Comparison of ENCODE assay signal across 8 cellular contexts in genomic region chr17:82418001-82418986, GRCh38. TPM values are rescaled to one million over a fixed set of nuclear protein-coding genes. Genes with fewer than 3 reads are reported as not detected.
DNase-seq lines count a peak whose midpoint lies in the region; ATAC-seq lines count a peak whose summit lies in the region.

TSS of gene HEXD (plus strand) at chr17:82418347. CDS start at chr17:82419800, 1,453 bp downstream.
A gene with protein sequence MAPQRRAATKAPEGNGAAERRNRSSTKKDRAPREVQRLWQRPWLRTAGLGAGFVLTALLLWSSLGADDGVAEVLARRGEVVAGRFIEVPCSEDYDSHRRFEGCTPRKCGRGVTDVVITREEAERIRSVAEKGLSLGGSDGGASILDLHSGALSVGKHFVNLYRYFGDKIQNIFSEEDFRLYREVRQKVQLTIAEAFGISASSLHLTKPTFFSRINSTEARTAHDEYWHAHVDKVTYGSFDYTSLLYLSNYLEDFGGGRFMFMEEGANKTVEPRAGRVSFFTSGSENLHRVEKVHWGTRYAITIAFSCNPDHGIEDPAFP (minus strand): TSS chr17:82418586. CDS start chr17:82418485, 101 bp downstream.

- H3K27ac Mint-ChIP-seq in CD4-positive, alpha-beta memory T cell = peak within 1 kb of the TSS; percentile 75 to 91 (median 84)
- peak within 1 kb of the TSS; percentile 85 for H3K27ac Mint-ChIP-seq in activated CD8-positive, alpha-beta T cell treated with anti-CD3 and anti-CD28 coated beads, Interleukin-2, amount 10 ng/mL, durations not matched to agents 7 days and 5 days

- peaks cover 19 to 27% of the 10 kb centered on the region in 2 donors for H3K36me3 Mint-ChIP-seq in CD4-positive, alpha-beta memory T cell
- peaks cover 29% of the 10 kb centered on the region for H3K36me3 Mint-ChIP-seq in activated CD8-positive, alpha-beta T cell treated with anti-CD3 and anti-CD28 coated beads, Interleukin-2, amount 10 ng/mL, durations not matched to agents 7 days and 5 days (ENCODE audit: low read depth)

- no peaks in the 10 kb centered on the region for H3K27me3 Mint-ChIP-seq in CD4-positive, alpha-beta memory T cell
- H3K27me3 Mint-ChIP-seq in activated CD8-positive, alpha-beta T cell treated with anti-CD3 and anti-CD28 coated beads, Interleukin-2, amount 10 ng/mL, durations not matched to agents 7 days and 5 days (ENCODE audit: low read depth) = no peaks in the 10 kb centered on the region

- H3K4me1 ChIP-seq in CD4-positive, alpha-beta memory T cell (ENCODE audit: insufficient read depth, low read length) = peaks cover 32% of the 10 kb centered on the region

- POLR2A ChIA-PET in CD4-positive, alpha-beta memory T cell (lab: Charles Lee; ENCODE audit: partially characterized antibody) = interaction anchor here (0.7 to 2.3 kb wide), 12 partner anchors 18 to 145 kb away, joined by 3 to 18 read pairs (median 4); partner anchors contain the start of genes CSNK1D, FOXK2 and NARF
- POLR2A ChIA-PET in activated CD8-positive, alpha-beta T cell treated with anti-CD3 and anti-CD28 coated beads, Interleukin-2, amount 10 ng/mL, durations not matched to agents 7 days and 5 days (lab: Charles Lee) = interaction anchor here (0.6 to 1.7 kb wide), 7 partner anchors 31 to 177 kb away, joined by 3 to 7 read pairs (median 4); partner anchors contain the start of gene FOXK2

- H3K36me3 ChIP-seq in CD4-positive, alpha-beta memory T cell (ENCODE audit: insufficient read depth, low read length) = peaks cover 4% of the 10 kb centered on the region

- H3K9me3 Mint-ChIP-seq in CD4-positive, alpha-beta memory T cell = no peaks in the 10 kb centered on the region
- no peaks in the 10 kb centered on the region for H3K9me3 Mint-ChIP-seq in activated CD8-positive, alpha-beta T cell treated with anti-CD3 and anti-CD28 coated beads, Interleukin-2, amount 10 ng/mL, durations not matched to agents 7 days and 5 days (ENCODE audit: insufficient read depth)

- H3K4me3 Mint-ChIP-seq in CD4-positive, alpha-beta memory T cell = peak within 1 kb of the TSS; percentile 82 to 90 (median 85)
- peak within 1 kb of the TSS; percentile 81 for H3K4me3 Mint-ChIP-seq in activated CD8-positive, alpha-beta T cell treated with anti-CD3 and anti-CD28 coated beads, Interleukin-2, amount 10 ng/mL, durations not matched to agents 7 days and 5 days

- ATAC-seq in GM19438 (IDR thresholded peaks at IDR 0.05; ENCODE audit: low read depth, unreplicated experiment) (peak; percentile 87), HG03565 (IDR thresholded peaks at IDR 0.05; ENCODE audit: unreplicated experiment) (peak; percentile 74)
- ATAC-seq in activated CD8-positive, alpha-beta T cell treated with anti-CD3 and anti-CD28 coated beads, Interleukin-2, amount 10 ng/mL, durations not matched to agents 7 days and 5 days = peak; percentile 86

- CTCF ChIA-PET in CD4-positive, alpha-beta memory T cell (lab: Charles Lee; ENCODE audit: partially characterized antibody) = interaction anchor here (0.7 to 6.4 kb wide), 9 partner anchors 8 to 212 kb away, joined by 3 to 52 read pairs (median 4); no protein-coding TSS in a partner anchor
- CTCF ChIA-PET in activated CD8-positive, alpha-beta T cell treated with anti-CD3 and anti-CD28 coated beads, Interleukin-2, amount 10 ng/mL, durations not matched to agents 7 days and 5 days (lab: Charles Lee) = interaction anchor here (1.0 to 2.3 kb wide), 9 partner anchors 10 to 183 kb away, joined by 3 to 7 read pairs (median 3); no protein-coding TSS in a partner anchor

- H3K4me3 ChIP-seq in CD4-positive, alpha-beta memory T cell (ENCODE audit: low read length in 2 of 2) = peak within 1 kb of the TSS; percentile 55 to 58

- H3K27ac ChIP-seq in CD4-positive, alpha-beta memory T cell (ENCODE audit: low read depth, low read length) = peak within 1 kb of the TSS; percentile 66

- H3K9me3 ChIP-seq in CD4-positive, alpha-beta memory T cell (ENCODE audit: control insufficient read depth in 1 of 2, low read length in 2 of 2) = no peaks in the 10 kb centered on the region

- intact Hi-C loops in CD4-positive, alpha-beta memory T cell (cut with micrococcal nuclease) = loop anchor here (1.0 to 10.0 kb wide), 8 partner anchors 32 to 383 kb away; partner anchors contain the start of genes CYBC1, DCXR, FASN and NARF

- H3K4me1 Mint-ChIP-seq in CD4-positive, alpha-beta memory T cell = peaks cover 22 to 39% (median 27%) of the 10 kb centered on the region in 4 donors
- H3K4me1 Mint-ChIP-seq in activated CD8-positive, alpha-beta T cell treated with anti-CD3 and anti-CD28 coated beads, Interleukin-2, amount 10 ng/mL, durations not matched to agents 7 days and 5 days (ENCODE audit: low read depth) = peaks cover 33% of the 10 kb centered on the region

- no peaks in the 10 kb centered on the region for H3K27me3 ChIP-seq in CD4-positive, alpha-beta memory T cell (ENCODE audit: insufficient read depth, low read length)

- peak; percentile 82 to 96 (median 92) for DNase-seq in CD4-positive, alpha-beta memory T cell
- DNase-seq in NCI-H82 (lab: John Stamatoyannopoulos, UW) (peak; percentile 90), lung microvascular endothelial cell (ENCODE audit: low read depth in 2 of 2) (peak; percentile 83 to 91)
- DNase-seq in activated CD8-positive, alpha-beta T cell treated with anti-CD3 and anti-CD28 coated beads, Interleukin-2, amount 10 ng/mL, durations not matched to agents 7 days and 5 days = peak; percentile 85
- peak; percentile 78 for DNase-seq in effector CD4-positive, alpha-beta T cell
- DNase-seq in stimulated activated CD4-positive, alpha-beta T cell treated with anti-CD3 and anti-CD28 coated beads, TNF-alpha, amount 100 ng/mL, for 4 hours (ENCODE audit: low read depth in 3 of 3) = peak; percentile 72 to 83 (median 73)

RNA-seq across cellular contexts. Expression of gene HEXD, which starts in this region (rescaled TPM):
- total RNA-seq in CD4-positive, alpha-beta memory T cell = 100 to 1,000 TPM; 105 to 113 TPM
- polyA plus RNA-seq in CD4-positive, alpha-beta memory T cell = 10 to 100 TPM; 12.6 to 15.1 TPM
- 10 to 100 TPM; 47.6 to 53.6 TPM for total RNA-seq in activated CD8-positive, alpha-beta T cell treated with anti-CD3 and anti-CD28 coated beads, Interleukin-2, amount 10 ng/mL, durations not matched to agents 7 days and 5 days
- total RNA-seq in lung microvascular endothelial cell = 9.8 and 13.3 TPM in 2 replicates

RNA-seq across cellular contexts. Expression of the second gene that starts in this region (rescaled TPM):
- 10 to 100 TPM; 28.8 to 30.3 TPM for total RNA-seq in CD4-positive, alpha-beta memory T cell
- 10 to 100 TPM; 23.4 to 36.1 TPM for polyA plus RNA-seq in CD4-positive, alpha-beta memory T cell
- total RNA-seq in activated CD8-positive, alpha-beta T cell treated with anti-CD3 and anti-CD28 coated beads, Interleukin-2, amount 10 ng/mL, durations not matched to agents 7 days and 5 days = 10 to 100 TPM; 25.2 to 28.0 TPM
- total RNA-seq in lung microvascular endothelial cell = 13.9 and 19.8 TPM in 2 replicates

Comparison
In these comparisons a context has a peak if more than half of its experiments do, and no peak if none do; other contexts are left out.
1. Peak in every context shown above with its lines: DNase-seq, ATAC-seq, H3K4me3 ChIP-seq and H3K27ac ChIP-seq.